Comparison of ENCODE assay signal across 10 cellular contexts in the genomic region with DNA sequence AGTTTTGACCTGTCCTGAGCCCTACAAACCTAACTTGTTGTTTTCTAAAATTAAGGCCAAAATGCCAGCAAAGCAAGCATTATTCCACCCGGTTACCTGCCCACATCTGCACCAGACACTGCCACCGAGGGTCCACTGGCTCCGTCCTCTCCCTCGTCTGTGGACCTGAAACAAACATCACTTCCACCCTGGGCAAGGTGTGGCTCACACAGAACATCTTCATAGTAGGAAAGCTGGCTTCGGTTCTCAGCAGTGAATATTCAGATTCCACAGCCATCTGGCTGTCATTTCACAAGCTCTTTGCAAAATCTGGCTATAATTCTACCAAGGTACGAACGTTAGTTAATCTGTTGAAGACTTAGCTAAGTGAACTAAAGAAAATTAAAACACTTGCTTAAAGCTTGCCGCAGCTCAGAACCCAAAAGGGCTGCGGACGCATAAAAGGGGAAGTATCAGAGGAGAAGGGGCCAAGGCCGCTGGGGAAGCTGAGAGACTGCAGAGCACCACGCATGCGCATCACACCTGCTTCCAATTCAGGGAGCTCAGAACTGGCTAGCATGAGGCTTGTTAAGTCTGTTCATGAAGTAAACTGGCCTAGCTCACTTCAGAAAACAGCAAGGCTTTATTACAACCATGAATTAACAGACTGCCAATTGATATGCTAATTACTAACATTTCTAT. TPM values are rescaled to one million over a fixed set of nuclear protein-coding genes. Genes with fewer than 3 reads are reported as not detected.
A peak's percentile ranks its signal among the peaks of the same experiment; 100 is the strongest.
DNase-seq lines count a peak whose midpoint lies in the region; ATAC-seq and TF ChIP-seq lines count a peak whose summit lies in the region.
"Had no signal": no experiment of that assay in that cellular context is flagged by ENCODE, and none has a peak within 500 bp of the region (broad histone marks: within the 10 kb centered on the region; RNA-seq: fewer than 3 reads in every experiment).

No MANE protein-coding gene starts in this region.

- TF ChIP-seq CTCF in left ventricle myocardium inferior (IDR thresholded peaks at IDR 0.05; ENCODE audit: borderline replicate concordance) = no peak
- no peak for TF ChIP-seq CTCF in WTC11 (IDR thresholded peaks at IDR 0.05)

- H3K9me3 Mint-ChIP-seq in WTC11 = peaks cover 1% of the 10 kb centered on the region; the same call in 1 of the 2 replicates
- H3K9me3 Mint-ChIP-seq: mesothelial cell of epicardium, T-cell had no signal

- no peak overlapping the region for H3K27ac Mint-ChIP-seq in WTC11
- H3K27ac Mint-ChIP-seq: mesothelial cell of epicardium, T-cell had no signal

- peaks cover 26% of the 10 kb centered on the region for H3K27me3 ChIP-seq in left ventricle myocardium inferior (ENCODE audit: low read depth)

- H3K4me1 Mint-ChIP-seq in WTC11 = peaks cover 18% of the 10 kb centered on the region
- H3K4me1 Mint-ChIP-seq: mesothelial cell of epicardium had no signal

- no peaks in the 10 kb centered on the region for H3K36me3 ChIP-seq in left ventricle myocardium inferior

- ATAC-seq in Right ventricle myocardium inferior = no peak
- ATAC-seq in HG03469 (IDR thresholded peaks at IDR 0.05; ENCODE audit: unreplicated experiment) = peak; percentile 79
- peak; percentile 25; the same call in 1 of the 2 replicates for ATAC-seq in WTC11
- ATAC-seq: T-cell had no signal

- DNase-seq in Right ventricle myocardium inferior (ENCODE audit: missing footprints) (peak; percentile 58), left ventricle myocardium inferior (no peak), WTC11 (ENCODE audit: low spot score) (no peak), NK-92 (lab: John Stamatoyannopoulos, UW; ENCODE audit: unreplicated experiment) (no peak), HK-2 (ENCODE audit: unreplicated experiment) (no peak)
- DNase-seq in stimulated activated CD8-positive, alpha-beta memory T cell treated with anti-CD3 and anti-CD28 coated beads, Interleukin-4, amount 100 ng/mL, for 24 hours (ENCODE audit: low read depth) = peak; percentile 11
- DNase-seq in stimulated activated naive CD4-positive, alpha-beta T cell treated with Interleukin-2 at 50 U/mL for 16 hours (lab: John Stamatoyannopoulos, UW) = no peak

- CTCF ChIA-PET in WTC11 (lab: Charles Lee) = interaction anchor here (0.7 to 1.3 kb wide), 2 partner anchors 31 to 145 kb away, joined by 3 to 4 read pairs; no protein-coding TSS in a partner anchor

- H3K4me1 ChIP-seq in left ventricle myocardium inferior = peaks cover 6% of the 10 kb centered on the region

- no peaks in the 10 kb centered on the region for H3K9me3 ChIP-seq in left ventricle myocardium inferior (replicated peaks)

- no peak overlapping the region for H3K27ac ChIP-seq in left ventricle myocardium inferior (replicated peaks)

- intact Hi-C loops in Right ventricle myocardium inferior (cut with DNase I) (no loop called here), left ventricle myocardium inferior (cut with micrococcal nuclease) (no loop called here)

- H3K36me3 Mint-ChIP-seq in WTC11 = no peaks in the 10 kb centered on the region
- H3K36me3 Mint-ChIP-seq: mesothelial cell of epicardium, T-cell had no signal

- no peak overlapping the region for H3K4me3 ChIP-seq in left ventricle myocardium inferior

- H3K27me3 Mint-ChIP-seq in WTC11 (ENCODE audit: low read depth) = no peaks in the 10 kb centered on the region

- H3K4me3 Mint-ChIP-seq in WTC11 = no peak overlapping the region
- H3K4me3 Mint-ChIP-seq: mesothelial cell of epicardium, T-cell had no signal

- POLR2A ChIA-PET in WTC11 (lab: Charles Lee) = no interaction called here

TF ChIP-seq in WTC11, 78 proteins besides CTCF, POLR2A, EP300 and RAD21:
- TF ChIP-seq ATF3 (CRISPR knock-in tag; conservative IDR thresholded peaks at IDR 0.05) (no peak), NFATC4 (CRISPR knock-in tag; IDR thresholded peaks at IDR 0.05) (no peak)
- TF ChIP-seq, protein P1, sequence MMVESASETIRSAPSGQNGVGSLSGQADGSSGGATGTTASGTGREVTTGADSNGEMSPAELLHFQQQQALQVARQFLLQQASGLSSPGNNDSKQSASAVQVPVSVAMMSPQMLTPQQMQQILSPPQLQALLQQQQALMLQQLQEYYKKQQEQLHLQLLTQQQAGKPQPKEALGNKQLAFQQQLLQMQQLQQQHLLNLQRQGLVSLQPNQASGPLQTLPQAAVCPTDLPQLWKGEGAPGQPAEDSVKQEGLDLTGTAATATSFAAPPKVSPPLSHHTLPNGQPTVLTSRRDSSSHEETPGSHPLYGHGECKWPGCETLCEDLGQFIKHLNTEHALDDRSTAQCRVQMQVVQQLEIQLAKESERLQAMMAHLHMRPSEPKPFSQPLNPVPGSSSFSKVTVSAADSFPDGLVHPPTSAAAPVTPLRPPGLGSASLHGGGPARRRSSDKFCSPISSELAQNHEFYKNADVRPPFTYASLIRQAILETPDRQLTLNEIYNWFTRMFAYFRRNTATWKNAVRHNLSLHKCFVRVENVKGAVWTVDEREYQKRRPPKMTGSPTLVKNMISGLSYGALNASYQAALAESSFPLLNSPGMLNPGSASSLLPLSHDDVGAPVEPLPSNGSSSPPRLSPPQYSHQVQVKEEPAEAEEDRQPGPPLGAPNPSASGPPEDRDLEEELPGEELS (CRISPR knock-in tag; IDR thresholded peaks at IDR 0.05) = no peak
- TF ChIP-seq, protein P2, sequence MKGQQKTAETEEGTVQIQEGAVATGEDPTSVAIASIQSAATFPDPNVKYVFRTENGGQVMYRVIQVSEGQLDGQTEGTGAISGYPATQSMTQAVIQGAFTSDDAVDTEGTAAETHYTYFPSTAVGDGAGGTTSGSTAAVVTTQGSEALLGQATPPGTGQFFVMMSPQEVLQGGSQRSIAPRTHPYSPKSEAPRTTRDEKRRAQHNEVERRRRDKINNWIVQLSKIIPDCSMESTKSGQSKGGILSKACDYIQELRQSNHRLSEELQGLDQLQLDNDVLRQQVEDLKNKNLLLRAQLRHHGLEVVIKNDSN (CRISPR knock-in tag; IDR thresholded peaks at IDR 0.05) = no peak

RNA-seq across cellular contexts. Expression of gene PTPRN2, which starts 46.2 kb away (rescaled TPM):
- total RNA-seq in Right ventricle myocardium inferior (1.6 TPM), left ventricle myocardium inferior (1.3 TPM), WTC11 (2021) (2.6 to 4.7 TPM (median 3.9 TPM) in 3 replicates)

Comparison
In these comparisons a context has a peak if more than half of its experiments do, and no peak if none do; other contexts are left out.
1. DNase-seq: peak in Right ventricle myocardium inferior (single experiment) and stimulated activated CD8-positive, alpha-beta memory T cell treated with anti-CD3 and anti-CD28 coated beads, Interleukin-4, amount 100 ng/mL, for 24 hours (single experiment); none in left ventricle myocardium inferior (single experiment), WTC11 (single experiment), NK-92 (single experiment), HK-2 (single experiment) and stimulated activated naive CD4-positive, alpha-beta T cell treated with Interleukin-2 at 50 U/mL for 16 hours (single experiment).